19 cellular contexts compared by ENCODE assay signal in genomic region chr6:168037242-168037641, GRCh38. TPM values are rescaled to one million over a fixed set of nuclear protein-coding genes. Genes with fewer than 3 reads are reported as not detected.
A peak's percentile ranks its signal among the peaks of the same experiment; 100 is the strongest.
DNase-seq lines count a peak whose midpoint lies in the region; ATAC-seq and TF ChIP-seq lines count a peak whose summit lies in the region.
"Had no signal": no experiment of that assay in that cellular context is flagged by ENCODE, and none has a peak within 500 bp of the region (broad histone marks: within the 10 kb centered on the region; RNA-seq: fewer than 3 reads in every experiment).

No MANE protein-coding gene starts in this region.

- TF ChIP-seq CTCF in HEK293 (tag by site-specific recombination; IDR thresholded peaks at IDR 0.05) (no peak), psoas muscle (IDR thresholded peaks at IDR 0.05) (no peak)

- H3K27ac ChIP-seq in HEK293 (ENCODE audit: extremely low read depth, low read depth, low read length) (no peak overlapping the region), psoas muscle (peak overlapping the region; percentile 69)

- no peaks in the 10 kb centered on the region for H3K9me3 ChIP-seq in HEK293 (ENCODE audit: control insufficient read depth, insufficient read depth, low read depth, low read length)
- H3K9me3 ChIP-seq in psoas muscle, result peaks cover 14% of the 10 kb centered on the region

- in situ Hi-C loops in SK-MEL-5 (cut with HindIII; ENCODE audit: low pct_unique_long_range_greater_than_20kb, low sequenced_read_pairs), result no loop called here

- no peak overlapping the region for H3K4me3 ChIP-seq in HEK293 (ENCODE audit: low read depth, low read length)
- no peak overlapping the region for H3K4me3 ChIP-seq in psoas muscle
- H3K4me3 ChIP-seq: transverse colon had no signal

- peaks cover 0 to 37% (median 4%) of the 10 kb centered on the region in 3 donors for H3K27me3 ChIP-seq in psoas muscle (ENCODE audit: insufficient read depth in 3 of 3, low read length in 2 of 3)
- H3K27me3 ChIP-seq: transverse colon had no signal

- CTCF ChIA-PET in HEK293 (lab: Yijun Ruan, JAX), result interaction anchor here (0.6 to 1.3 kb wide), 3 partner anchors 23 to 67 kb away, joined by 3 to 4 read pairs (median 3); no protein-coding TSS in a partner anchor

- intact Hi-C loops in left cardiac atrium (cut with DNase I) (no loop called here), psoas muscle (cut with DNase I) (no loop called here)

- H3K36me3 ChIP-seq in HEK293 (ENCODE audit: control insufficient read depth in 2 of 2, insufficient read depth in 1 of 2, low read length in 2 of 2), result peaks cover 0 to 3% of the 10 kb centered on the region in 2 experiments; a peak in 1 of 3 replicates
- H3K36me3 ChIP-seq in psoas muscle (ENCODE audit: insufficient read depth in 1 of 2, low read depth in 1 of 2), result no peaks in the 10 kb centered on the region
- H3K36me3 ChIP-seq: transverse colon had no signal

- DNase-seq in SK-MEL-5 (ENCODE audit: low read depth, low spot score) (peak; percentile 56), left cardiac atrium (no peak), psoas muscle (no peak), DMS 273 (lab: John Stamatoyannopoulos, UW; ENCODE audit: unreplicated experiment) (no peak), SW 1271 (lab: John Stamatoyannopoulos, UW) (no peak)
- DNase-seq in activated T-cell treated with anti-CD3 and anti-CD28 coated beads, Interleukin-2, amount 50 U/mL, for 1 hour, result no peak
- DNase-seq: activated CD4-positive, alpha-beta T cell treated with anti-CD3 and anti-CD28 coated beads for 1 hour; CD8-positive, alpha-beta memory T cell; erythroblast; NCI-H1417 treated with DMSO at 0.1 percent for 48 hours; transverse colon had no signal

- POLR2A ChIA-PET in HEK293 (lab: Yijun Ruan, JAX), result no interaction called here

- 48 to 58% (median 57%) methylated on average over 6 of the region's 6 CpGs for WGBS in psoas muscle, 3 donors

- ATAC-seq in left cardiac atrium (peak; percentile 20 to 25), psoas muscle (peak in 1 of 4 donors; percentile 43), HG03571 (IDR thresholded peaks at IDR 0.05; ENCODE audit: unreplicated experiment) (no peak)
- ATAC-seq: right cardiac atrium; SK-N-SH treated with all-trans-retinoic acid at 6 μM for 48 hours; stimulated activated effector memory CD8-positive, alpha-beta T cell treated with anti-CD3 and anti-CD28 coated beads, Interleukin-12 subunit alpha, Interleukin-12 subunit beta, amount 100 ng/mL, for 72 hours had no signal

- H3K4me1 ChIP-seq in HEK293 (ENCODE audit: control insufficient read depth, insufficient read depth, low read length) (peaks cover 2% of the 10 kb centered on the region; the same call in 1 of the 2 replicates), psoas muscle (peaks cover 11% of the 10 kb centered on the region)

TF ChIP-seq in HEK293, 187 proteins besides CTCF, POLR2A, EP300 and RAD21:
- peak; percentile 38; the same call in 1 of the 2 replicates for TF ChIP-seq ZNF341 (tag by site-specific recombination; IDR thresholded peaks at IDR 0.05; ENCODE audit: low read depth)
- no peak for TF ChIP-seq ZNF830 (tag by site-specific recombination; IDR thresholded peaks at IDR 0.05; ENCODE audit: low read depth)
- no peak for TF ChIP-seq ZNF521 (tag by site-specific recombination; IDR thresholded peaks at IDR 0.05)
- no peak for TF ChIP-seq ZNF600 (tag by site-specific recombination; IDR thresholded peaks at IDR 0.05)
- no peak for TF ChIP-seq ZNF624 (tag by site-specific recombination; IDR thresholded peaks at IDR 0.05)

RNA-seq across cellular contexts. Expression of gene KIF25, which starts 39.8 kb away (rescaled TPM):
- total RNA-seq in SK-MEL-5 (2014; rRNA removed; shearing (Covaris generic)), result 0.51 TPM in 1 of 2 replicates, not detected in the other
- polyA plus RNA-seq in SK-MEL-5 (2015; cell fraction: cytosol; rRNA removed), result not detected in 2 replicates
- not detected in 2 replicates for polyA plus RNA-seq in SK-MEL-5 (2015; cell fraction: nucleus; rRNA removed)
- total RNA-seq in left cardiac atrium, result under 1 TPM; 0.34 to 0.44 TPM
- under 1 TPM in 2 of 4 donors, not detected in 2; 0.20 to 0.43 TPM for total RNA-seq in psoas muscle
- polyA plus RNA-seq in psoas muscle, result under 1 TPM; 0.10 to 0.23 (median 0.14) TPM
- total RNA-seq: CD8-positive, alpha-beta memory T cell; Daoy; liver; transverse colon had no signal
- polyA plus RNA-seq: CD8-positive, alpha-beta memory T cell had no signal

RNA-seq across cellular contexts. Expression of gene FRMD1, which starts 41.8 kb away (rescaled TPM):
- not detected in 2 replicates for total RNA-seq in SK-MEL-5 (2014; rRNA removed; shearing (Covaris generic))
- polyA plus RNA-seq in SK-MEL-5 (2015; cell fraction: cytosol; rRNA removed), result not detected in 2 replicates
- polyA plus RNA-seq in SK-MEL-5 (2015; cell fraction: nucleus; rRNA removed), result not detected in 2 replicates
- total RNA-seq in left cardiac atrium (under 1 TPM; 0.18 to 0.79 TPM), psoas muscle (1 to 10 TPM in 1 of 4 donors, under 1 TPM in 3; 0.17 to 2.9 (median 0.29) TPM)
- under 1 TPM; 0.01 to 0.77 (median 0.14) TPM for polyA plus RNA-seq in psoas muscle
- total RNA-seq: CD8-positive, alpha-beta memory T cell; Daoy; frontal cortex had no signal
- polyA plus RNA-seq: CD8-positive, alpha-beta memory T cell had no signal
